Comparison of ENCODE assay signal across 20 cellular contexts in the genomic region with DNA sequence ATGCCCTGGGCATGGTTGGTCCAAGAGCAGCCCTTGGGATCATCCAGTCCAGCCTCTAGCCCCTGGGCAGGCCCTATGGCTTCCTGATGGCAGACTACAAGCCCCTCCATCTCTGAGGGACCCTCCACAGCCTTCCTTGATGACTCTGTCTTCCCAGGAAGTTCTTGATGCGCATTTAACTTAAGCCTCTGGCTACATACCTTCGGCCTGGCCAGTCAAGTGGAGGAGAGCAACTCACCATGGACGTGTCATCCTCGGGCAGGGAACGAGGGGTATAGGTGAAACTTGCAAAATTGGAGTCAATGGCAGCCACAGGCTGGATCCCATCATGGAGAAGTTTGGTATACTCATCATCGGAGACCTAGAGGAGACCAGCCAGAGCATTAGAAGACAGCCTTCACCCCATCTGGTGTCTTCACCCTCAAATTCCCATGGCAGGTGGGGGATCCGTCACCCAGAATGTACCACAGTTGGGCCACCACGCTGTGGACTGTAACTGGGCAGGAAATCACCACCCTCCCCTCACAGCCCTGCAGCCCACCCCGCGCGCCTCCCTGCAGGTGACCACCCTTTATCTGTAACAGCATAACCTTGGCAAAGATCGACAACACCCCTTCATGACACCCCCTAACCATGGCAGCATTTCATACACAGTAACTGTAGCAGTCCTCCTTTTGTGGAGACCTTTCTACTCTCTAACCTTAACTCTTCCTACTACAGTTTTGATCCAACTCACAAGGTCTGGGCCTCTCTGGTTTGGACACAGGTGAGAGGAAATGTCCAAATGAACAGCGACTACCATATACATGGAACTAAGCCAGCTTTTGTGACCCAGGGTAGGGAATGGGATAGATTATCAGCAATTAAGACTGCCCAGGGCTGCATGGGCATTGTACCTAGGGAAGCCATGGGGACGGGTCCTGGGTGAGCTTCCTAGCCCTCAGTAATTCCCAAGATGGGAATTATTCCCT.
"Had no signal": no experiment of that assay in that cellular context is flagged by ENCODE, and none has a peak within 500 bp of the region (broad histone marks: within the 10 kb centered on the region; RNA-seq: fewer than 3 reads in every experiment).

No MANE protein-coding gene starts in this region.

- H3K79me2 ChIP-seq: parathyroid adenoma had no signal

- H3K27ac Mint-ChIP-seq: activated naive CD4-positive, alpha-beta T cell treated with anti-CD3 and anti-CD28 coated beads, Interleukin-2, amount 50 U/mL, for 24 hours; activated T-helper 17 cell treated with anti-CD3 and anti-CD28 coated beads, Interleukin-2, amount 50 U/mL, for 72 hours had no signal

- H3K9ac ChIP-seq: parathyroid adenoma had no signal

- H2AFZ ChIP-seq: parathyroid adenoma had no signal

- DNase-seq: activated CD4-positive, alpha-beta T cell treated with anti-CD3 and anti-CD28 coated beads, Interleukin-2, amount 50 U/mL, for 48 hours; activated CD4-positive, CD25-positive, alpha-beta regulatory T cell treated with anti-CD3 and anti-CD28 coated beads, Interleukin-2, amount 50 U/mL, for 72 hours; caudate nucleus; cortex of kidney; effector CD4-positive, alpha-beta T cell; foreskin fibroblast; kidney glomerular epithelial cell; naive B cell; stimulated activated CD4-positive, alpha-beta T cell treated with anti-CD3 and anti-CD28 coated beads, Interleukin-4, amount 100 ng/mL, for 4 hours; stimulated activated CD8-positive, alpha-beta memory T cell treated with anti-CD3 and anti-CD28 coated beads, Interleukin-4, amount 100 ng/mL, for 48 hours; stimulated activated naive CD4-positive, alpha-beta T cell treated with Interleukin-2 at 50 U/mL for 16 hours; substantia nigra; SW 1271 had no signal

- H3K4me3 ChIP-seq: adrenal gland, skin epidermis, tibial nerve, vagina had no signal

- H3K36me3 Mint-ChIP-seq: naive B cell had no signal

- H3K4me1 ChIP-seq: adrenal gland, parathyroid adenoma had no signal

- ATAC-seq: activated T-helper 17 cell treated with anti-CD3 and anti-CD28 coated beads, Interleukin-2, amount 50 U/mL, for 72 hours had no signal

- H3K9me3 Mint-ChIP-seq: activated naive CD4-positive, alpha-beta T cell treated with anti-CD3 and anti-CD28 coated beads, Interleukin-2, amount 50 U/mL, for 24 hours; activated T-helper 17 cell treated with anti-CD3 and anti-CD28 coated beads, Interleukin-2, amount 50 U/mL, for 72 hours; naive B cell had no signal

- H3K4me3 Mint-ChIP-seq: activated naive CD4-positive, alpha-beta T cell treated with anti-CD3 and anti-CD28 coated beads, Interleukin-2, amount 50 U/mL, for 24 hours had no signal

- H3K27ac ChIP-seq: adrenal gland, parathyroid adenoma, skin epidermis, tibial nerve, vagina had no signal

- H3K27me3 ChIP-seq: adrenal gland, vagina had no signal
